In the genomic region with DNA sequence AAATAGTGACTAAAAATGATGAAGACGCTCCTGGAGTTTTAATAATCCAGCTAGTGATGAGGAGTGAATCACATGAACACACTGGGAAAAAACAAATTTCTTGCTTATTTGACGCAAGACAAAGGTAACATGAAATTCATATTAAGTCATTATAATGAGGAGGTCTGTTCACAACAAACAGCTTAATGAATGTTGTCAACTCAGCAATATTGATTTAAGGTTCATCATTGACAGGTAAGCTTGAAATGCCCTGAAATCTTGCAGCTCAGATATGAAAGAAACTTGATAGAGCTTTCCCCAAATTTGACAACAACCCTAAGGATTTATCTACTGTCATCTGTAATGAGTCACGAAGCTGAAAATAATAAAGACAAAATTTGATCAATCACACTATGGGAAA, we compare ENCODE assay signal across 20 cellular contexts.
A peak's percentile ranks its signal among the peaks of the same experiment; 100 is the strongest.
DNase-seq lines count a peak whose midpoint lies in the region; ATAC-seq, FAIRE-seq and TF ChIP-seq lines count a peak whose summit lies in the region.
"Had no signal": no experiment of that assay in that cellular context is flagged by ENCODE, and none has a peak within 500 bp of the region (broad histone marks: within the 10 kb centered on the region; RNA-seq: fewer than 3 reads in every experiment).

No MANE protein-coding gene starts in this region.

- WGBS in A549 (ENCODE audit: missing lambda C conversion rate) = 48% methylated on average over 3 of the region's 3 CpGs
- WGBS in H1 (ENCODE audit: extremely low coverage in 1 of 2, insufficient coverage in 1 of 2, insufficient read length in 1 of 2, insufficient replicate concordance in 2 of 2, low coverage in 1 of 2, low lambda C conversion rate in 2 of 2, missing lambda C conversion rate in 1 of 2), 2 experiments = 88% methylated on average over 3 of the region's 3 CpGs; no CpG with 5 or more reads in 1 of the 2 experiments

- H2AK5ac ChIP-seq in H1 (ENCODE audit: low read depth, low read length) = no peak overlapping the region

- H2BK15ac ChIP-seq in H1 (ENCODE audit: low read length) = no peak overlapping the region

- H4K5ac ChIP-seq in H1 (ENCODE audit: insufficient read length, low read depth, low read length) = no peak overlapping the region

- TF ChIP-seq RAD21 in A549 (conservative IDR thresholded peaks at IDR 0.05 in 1 of 2, IDR thresholded peaks at IDR 0.05 in 1 of 2) (no peak), H1 (IDR thresholded peaks at IDR 0.05 in 1 of 2, conservative IDR thresholded peaks at IDR 0.05 in 1 of 2; ENCODE audit: low read depth in 2 of 2, low read length in 2 of 2) (no peak)

- TF ChIP-seq POLR2A in A549 (IDR thresholded peaks at IDR 0.05; ENCODE audit: low read length) = no peak
- no peak for TF ChIP-seq POLR2A in H1 (IDR thresholded peaks at IDR 0.05; ENCODE audit: control extremely low read depth in 1 of 2, low read depth in 2 of 2, low read length in 2 of 2)
- no peak for TF ChIP-seq POLR2A in GM18505 (IDR thresholded peaks at IDR 0.05; ENCODE audit: borderline replicate concordance, extremely low read depth, insufficient read depth, insufficient read length)

- DNase-seq in A549 (ENCODE audit: low read depth in 1 of 2, low spot score in 1 of 2) = no peak
- DNase-seq in H1 (ENCODE audit: low read depth in 1 of 2, low spot score in 2 of 2) = no peak
- DNase-seq: ACHN; BE2C; CD4-positive, alpha-beta memory T cell; CD4-positive, CD25-positive, alpha-beta regulatory T cell; CD8-positive, alpha-beta memory T cell; COR-L47; DMS 273 treated with DMSO at 0.1 percent for 48 hours; DMS79 treated with DMSO at 0.1 percent for 48 hours; GF-D8 had no signal

- no peak for ATAC-seq in A549
- no peak for ATAC-seq in GM18505 (IDR thresholded peaks at IDR 0.05; ENCODE audit: unreplicated experiment)
- no peak for ATAC-seq in GM19351 (IDR thresholded peaks at IDR 0.05; ENCODE audit: unreplicated experiment)
- no peak for ATAC-seq in GM19395 (IDR thresholded peaks at IDR 0.05; ENCODE audit: unreplicated experiment)

- H4K8ac ChIP-seq in H1 (ENCODE audit: extremely low read depth, insufficient read depth, low read length) = no peak overlapping the region

- H3K27me3 ChIP-seq in H1 (replicated peaks in 1 of 4; ENCODE audit: control insufficient read depth in 3 of 4, extremely low read depth in 1 of 4, insufficient read depth in 3 of 4, low read length in 3 of 4) = no peaks in the 10 kb centered on the region
- H3K27me3 ChIP-seq: BE2C, BLaER1 had no signal

- H3K79me1 ChIP-seq in H1 (ENCODE audit: low read depth, low read length) = no peaks in the 10 kb centered on the region

- H3K14ac ChIP-seq in H1 (ENCODE audit: insufficient read length) = no peak overlapping the region

- CTCF ChIA-PET in A549 (lab: Yijun Ruan, JAX) (no interaction called here), H1 (lab: Charles Lee; ENCODE audit: partially characterized antibody) (interaction anchor here (1.1 to 3.4 kb wide), 2 partner anchors 8 to 61 kb away, joined by 4 to 11 read pairs; no protein-coding TSS in a partner anchor)

- H3K4me2 ChIP-seq in A549 (no peak overlapping the region), H1 (ENCODE audit: insufficient read depth in 1 of 2, low read depth in 2 of 2, low read length in 2 of 2) (no peak overlapping the region)
- H3K4me2 ChIP-seq: BLaER1 had no signal

- no peak overlapping the region for H2BK20ac ChIP-seq in H1 (ENCODE audit: low read length)

- H3K27ac ChIP-seq in 22Rv1 = peak overlapping the region; percentile 56
- H3K27ac ChIP-seq in A549 = no peak overlapping the region
- peak overlapping the region; percentile 28; the same call in 1 of the 2 replicates for H3K27ac ChIP-seq in VCaP
- no peak overlapping the region for H3K27ac ChIP-seq in H1 (ENCODE audit: low read depth, low read length)
- H3K27ac ChIP-seq: BLaER1 had no signal

- H2BK5ac ChIP-seq in H1 (ENCODE audit: low read depth, low read length) = no peak overlapping the region

- TF ChIP-seq CTCF in 22Rv1 (IDR thresholded peaks at IDR 0.05) (no peak), A549 (IDR thresholded peaks at IDR 0.05) (no peak), VCaP (conservative IDR thresholded peaks at IDR 0.05) (no peak), H1 (IDR thresholded peaks at IDR 0.05; ENCODE audit: control extremely low read depth in 1 of 3, insufficient read depth in 1 of 3, low read depth in 1 of 3, low read length in 3 of 3) (no peak)

- no peak overlapping the region for H2AFZ ChIP-seq in H1 (ENCODE audit: low read length)

- H3K4ac ChIP-seq in H1 (replicated peaks; ENCODE audit: insufficient read length, low read depth, low read length) = no peak overlapping the region

- H3K79me2 ChIP-seq in H1 (ENCODE audit: control insufficient read depth in 1 of 2, insufficient read depth in 2 of 2, low read length in 2 of 2) = no peaks in the 10 kb centered on the region

- no peak overlapping the region for H2BK120ac ChIP-seq in H1 (replicated peaks; ENCODE audit: low read depth, low read length)

- POLR2A ChIA-PET in A549 (lab: Yijun Ruan, JAX) = no interaction called here
- POLR2A ChIA-PET in H1 (lab: Charles Lee; ENCODE audit: partially characterized antibody) = no interaction called here

- H3K23ac ChIP-seq in H1 (ENCODE audit: insufficient read length) = no peak overlapping the region

- no peak overlapping the region for H3K9ac ChIP-seq in H1 (replicated peaks in 1 of 4; ENCODE audit: extremely low read depth in 1 of 4, low read depth in 3 of 4, low read length in 3 of 4)
- H3K9ac ChIP-seq: BLaER1 had no signal

- H2BK12ac ChIP-seq in H1 (ENCODE audit: low read depth, low read length) = no peak overlapping the region

- no peaks in the 10 kb centered on the region for H4K20me1 ChIP-seq in H1 (replicated peaks in 1 of 2; ENCODE audit: control insufficient read depth in 1 of 2, insufficient read depth in 2 of 2, low read length in 2 of 2)
- H4K20me1 ChIP-seq: BLaER1 had no signal

- no peaks in the 10 kb centered on the region for H3K36me3 ChIP-seq in H1 (ENCODE audit: control insufficient read depth in 2 of 4, insufficient read depth in 4 of 4, low read length in 3 of 4)
- H3K36me3 ChIP-seq: BE2C, BLaER1 had no signal

- H3K9me3 ChIP-seq in A549 (no peaks in the 10 kb centered on the region), H1 (ENCODE audit: insufficient read depth in 2 of 2, low read depth in 1 of 2, low read length in 1 of 2) (no peaks in the 10 kb centered on the region)
- H3K9me3 ChIP-seq: BE2C, BLaER1 had no signal

- no peak overlapping the region for H3K56ac ChIP-seq in H1 (replicated peaks; ENCODE audit: insufficient read length, low read depth, low read length)

- H3K23me2 ChIP-seq in H1 (ENCODE audit: low read depth, low read length) = no peaks in the 10 kb centered on the region

- H3K4me1 ChIP-seq in A549 (no peaks in the 10 kb centered on the region), H1 (replicated peaks in 1 of 4; ENCODE audit: control insufficient read depth in 3 of 4, insufficient read depth in 4 of 4, low read length in 3 of 4) (peaks cover 0 to 3% (median 0%) of the 10 kb centered on the region in 4 experiments; a peak in 1 of 7 replicates)
- H3K4me1 ChIP-seq: BE2C, BLaER1 had no signal

- no peak overlapping the region for H4K91ac ChIP-seq in H1 (replicated peaks; ENCODE audit: insufficient read length, low read length)

- TF ChIP-seq EP300 in A549 (IDR thresholded peaks at IDR 0.05) (no peak), H1 (IDR thresholded peaks at IDR 0.05; ENCODE audit: borderline replicate concordance in 1 of 2, low read depth in 2 of 2, low read length in 2 of 2) (no peak)

- H3K4me3 ChIP-seq in A549 (no peak overlapping the region), H1 (ENCODE audit: extremely low read depth in 1 of 4, insufficient read depth in 2 of 4, low read depth in 3 of 4, low read length in 4 of 4) (no peak overlapping the region)
- H3K4me3 ChIP-seq: BLaER1 had no signal

- no peak for FAIRE-seq in A549 (lab: Jason Lieb, UNC)
- FAIRE-seq in H1 (lab: Jason Lieb, UNC) = no peak
- FAIRE-seq: G401.6, GM12891, GM18507 had no signal

- H3K18ac ChIP-seq in H1 (ENCODE audit: extremely low read depth, low read length) = no peak overlapping the region

TF ChIP-seq in A549, 52 proteins besides CTCF, POLR2A, EP300 and RAD21 (continues in another document):
- TF ChIP-seq FOSB (CRISPR knock-in tag; IDR thresholded peaks at IDR 0.05) (no peak), ELK1 (IDR thresholded peaks at IDR 0.05; ENCODE audit: low read depth, low read length) (no peak)

TF ChIP-seq in H1, 55 proteins besides CTCF, POLR2A, EP300 and RAD21:
- TF ChIP-seq, protein P1, sequence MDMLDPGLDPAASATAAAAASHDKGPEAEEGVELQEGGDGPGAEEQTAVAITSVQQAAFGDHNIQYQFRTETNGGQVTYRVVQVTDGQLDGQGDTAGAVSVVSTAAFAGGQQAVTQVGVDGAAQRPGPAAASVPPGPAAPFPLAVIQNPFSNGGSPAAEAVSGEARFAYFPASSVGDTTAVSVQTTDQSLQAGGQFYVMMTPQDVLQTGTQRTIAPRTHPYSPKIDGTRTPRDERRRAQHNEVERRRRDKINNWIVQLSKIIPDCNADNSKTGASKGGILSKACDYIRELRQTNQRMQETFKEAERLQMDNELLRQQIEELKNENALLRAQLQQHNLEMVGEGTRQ (IDR thresholded peaks at IDR 0.05; ENCODE audit: low read length) = no peak
- TF ChIP-seq MAFK (IDR thresholded peaks at IDR 0.05; ENCODE audit: low read depth, low read length) = peak; percentile 51; the same call in 1 of the 2 replicates

Comparison
In these comparisons a context has a peak if more than half of its experiments do, and no peak if none do; other contexts are left out.
1. H3K27ac ChIP-seq: peak in 22Rv1 (single experiment) and VCaP (single experiment); none in A549 (0 of 2) and H1 (single experiment).